In genomic region chr6:31838968-31839367, GRCh38 we compare ENCODE assay signal across 14 cellular contexts. TPM values are rescaled to one million over a fixed set of nuclear protein-coding genes. Genes with fewer than 3 reads are reported as not detected.
DNase-seq lines count a peak whose midpoint lies in the region; ATAC-seq and TF ChIP-seq lines count a peak whose summit lies in the region.
"Had no signal": no experiment of that assay in that cellular context is flagged by ENCODE, and none has a peak within 500 bp of the region (broad histone marks: within the 10 kb centered on the region; RNA-seq: fewer than 3 reads in every experiment).

No MANE protein-coding gene starts in this region.

- H3K23ac ChIP-seq in H9 (ENCODE audit: insufficient read length, low read depth, low read length), result no peak overlapping the region

- H4K8ac ChIP-seq in H9 (replicated peaks; ENCODE audit: insufficient read length, low read depth, low read length), result no peak overlapping the region

- no peaks in the 10 kb centered on the region for H3K27me3 Mint-ChIP-seq in CD4-positive, alpha-beta memory T cell
- H3K27me3 Mint-ChIP-seq in H9 (ENCODE audit: low read depth) (no peaks in the 10 kb centered on the region), nephron (ENCODE audit: low read depth) (no peaks in the 10 kb centered on the region)
- no peaks in the 10 kb centered on the region for H3K27me3 Mint-ChIP-seq in activated T-helper 2 cell treated with anti-CD3 and anti-CD28 coated beads, Interferon-gamma antibody, Interleukin-2, Interleukin-4, amounts not matched to agents 10 μg/mL and 5 μg/mL and 100 μg/mL, durations not matched to agents 14 hours and 24 hours and 36 hours (ENCODE audit: low read depth)

- H3K79me1 ChIP-seq in H9 (ENCODE audit: insufficient read depth, low read depth, low read length, poor library complexity, severe bottlenecking), result peaks cover 3% of the 10 kb centered on the region

- CTCF ChIA-PET in CD4-positive, alpha-beta memory T cell (lab: Charles Lee; ENCODE audit: partially characterized antibody), result interaction anchor here (0.6 to 1.4 kb wide), 7 partner anchors 9 to 113 kb away, joined by 3 to 5 read pairs (median 4); partner anchors contain the start of gene DDAH2

- no peak overlapping the region for H3K56ac ChIP-seq in H9 (ENCODE audit: insufficient read length, low read depth, low read length)

- peaks cover 37% of the 10 kb centered on the region for H3K4me1 ChIP-seq in CD4-positive, alpha-beta memory T cell (ENCODE audit: insufficient read depth, low read length)
- H3K4me1 ChIP-seq in H9 (ENCODE audit: insufficient read depth, low read length), result no peaks in the 10 kb centered on the region

- H3K27ac Mint-ChIP-seq in CD4-positive, alpha-beta memory T cell, result peak overlapping the region in 6 of 7 donors; percentile 1 to 99 (median 62)
- H3K27ac Mint-ChIP-seq in H9 (peak overlapping the region in 1 of 3 experiments; percentile 72; a peak in 1 of 7 replicates), nephron (peak overlapping the region in 2 of 3 experiments; percentile 14 to 37)
- H3K27ac Mint-ChIP-seq in activated T-helper 2 cell treated with anti-CD3 and anti-CD28 coated beads, Interferon-gamma antibody, Interleukin-2, Interleukin-4, amounts not matched to agents 10 μg/mL and 5 μg/mL and 100 μg/mL, durations not matched to agents 14 hours and 24 hours and 36 hours, result no peak overlapping the region

- H3K14ac ChIP-seq in H9 (ENCODE audit: insufficient read depth, low read length), result no peak overlapping the region

- H3K4me1 Mint-ChIP-seq in CD4-positive, alpha-beta memory T cell, result peaks cover 25 to 54% (median 37%) of the 10 kb centered on the region in 4 donors
- H3K4me1 Mint-ChIP-seq in H9, result peaks cover 13 to 22% of the 10 kb centered on the region in 2 experiments
- H3K4me1 Mint-ChIP-seq in activated T-helper 2 cell treated with anti-CD3 and anti-CD28 coated beads, Interferon-gamma antibody, Interleukin-2, Interleukin-4, amounts not matched to agents 10 μg/mL and 5 μg/mL and 100 μg/mL, durations not matched to agents 14 hours and 24 hours and 36 hours (ENCODE audit: low read depth), result peaks cover 29% of the 10 kb centered on the region
- H3K4me1 Mint-ChIP-seq in nephron, result peaks cover 38% of the 10 kb centered on the region

- no peak overlapping the region for H3K4ac ChIP-seq in H9 (ENCODE audit: low read depth, low read length)

- no peak overlapping the region for H3K4me3 ChIP-seq in CD4-positive, alpha-beta memory T cell (ENCODE audit: low read length in 2 of 2)

- no peak overlapping the region for H3T11ph ChIP-seq in H9 (ENCODE audit: low read length)

- no peaks in the 10 kb centered on the region for H3K9me3 Mint-ChIP-seq in CD4-positive, alpha-beta memory T cell
- H3K9me3 Mint-ChIP-seq in H9 (peaks cover 0 to 6% of the 10 kb centered on the region in 2 experiments; a peak in 2 of 5 replicates), nephron (no peaks in the 10 kb centered on the region)
- H3K9me3 Mint-ChIP-seq in activated T-helper 2 cell treated with anti-CD3 and anti-CD28 coated beads, Interferon-gamma antibody, Interleukin-2, Interleukin-4, amounts not matched to agents 10 μg/mL and 5 μg/mL and 100 μg/mL, durations not matched to agents 14 hours and 24 hours and 36 hours, result no peaks in the 10 kb centered on the region

- peak overlapping the region in 3 of 8 donors; percentile 38 to 65 (median 40) for H3K4me3 Mint-ChIP-seq in CD4-positive, alpha-beta memory T cell
- peak overlapping the region; percentile 10 to 98; a peak in 3 of 5 replicates for H3K4me3 Mint-ChIP-seq in H9
- peak overlapping the region; percentile 43 for H3K4me3 Mint-ChIP-seq in activated T-helper 2 cell treated with anti-CD3 and anti-CD28 coated beads, Interferon-gamma antibody, Interleukin-2, Interleukin-4, amounts not matched to agents 10 μg/mL and 5 μg/mL and 100 μg/mL, durations not matched to agents 14 hours and 24 hours and 36 hours (ENCODE audit: low read depth)
- H3K4me3 Mint-ChIP-seq in nephron, result peak overlapping the region; percentile 16 to 72 (median 71)

- DNase-seq in CD4-positive, alpha-beta memory T cell, result no peak
- DNase-seq in H9, result no peak
- no peak for DNase-seq in activated T-helper 2 cell treated with anti-CD3 and anti-CD28 coated beads, Interferon-gamma antibody, Interleukin-2, Interleukin-4, amounts not matched to agents 10 μg/mL and 5 μg/mL and 100 μg/mL, durations not matched to agents 14 hours and 24 hours and 36 hours (ENCODE audit: low spot score)
- no peak for DNase-seq in midbrain (lab: John Stamatoyannopoulos, UW)
- DNase-seq in SW 1271 (lab: John Stamatoyannopoulos, UW), result no peak
- DNase-seq: Kasumi-1; left cardiac atrium; NCI-H446; pancreas; stimulated activated CD4-positive, alpha-beta T cell treated with anti-CD3 and anti-CD28 coated beads, Interleukin-4, amount 100 ng/mL, for 1 hour; substantia nigra had no signal

- no peak overlapping the region for H4K91ac ChIP-seq in H9 (ENCODE audit: insufficient read length, low read depth, low read length)

- TF ChIP-seq CTCF in H9 (conservative IDR thresholded peaks at IDR 0.05), result no peak
- TF ChIP-seq CTCF in nephron (IDR thresholded peaks at IDR 0.05; ENCODE audit: unreplicated experiment in 3 of 3), result no peak

- H3K36me3 Mint-ChIP-seq in CD4-positive, alpha-beta memory T cell, result peaks cover 33 to 66% of the 10 kb centered on the region in 2 donors
- H3K36me3 Mint-ChIP-seq in H9 (ENCODE audit: insufficient read depth in 1 of 3, low read depth in 3 of 3), result peaks cover 61 to 67% (median 61%) of the 10 kb centered on the region in 3 experiments
- peaks cover 73% of the 10 kb centered on the region for H3K36me3 Mint-ChIP-seq in activated T-helper 2 cell treated with anti-CD3 and anti-CD28 coated beads, Interferon-gamma antibody, Interleukin-2, Interleukin-4, amounts not matched to agents 10 μg/mL and 5 μg/mL and 100 μg/mL, durations not matched to agents 14 hours and 24 hours and 36 hours (ENCODE audit: low read depth)
- peaks cover 62% of the 10 kb centered on the region for H3K36me3 Mint-ChIP-seq in nephron (ENCODE audit: low read depth)

- H2AFZ ChIP-seq in H9 (ENCODE audit: low read length), result no peak overlapping the region

- no peak overlapping the region for H3K18ac ChIP-seq in H9 (ENCODE audit: insufficient read length, low read depth, low read length)

- no peak overlapping the region for H4K5ac ChIP-seq in H9 (ENCODE audit: insufficient read length, low read depth, low read length)

- H2BK15ac ChIP-seq in H9 (ENCODE audit: low read depth, low read length), result no peak overlapping the region

- peaks cover 2% of the 10 kb centered on the region for H4K20me1 ChIP-seq in H9 (ENCODE audit: control insufficient read depth, insufficient read depth, insufficient read length)

- H3K27ac ChIP-seq in CD4-positive, alpha-beta memory T cell (ENCODE audit: low read depth, low read length), result no peak overlapping the region
- no peak overlapping the region for H3K27ac ChIP-seq in H9 (ENCODE audit: insufficient read length, low read depth, low read length)
- H3K27ac ChIP-seq: pancreas, SJSA1 had no signal

- WGBS in H9 (ENCODE audit: extremely low coverage, insufficient read length, low lambda C conversion rate), result no CpG with 5 or more reads among the region's 3 CpGs

- peaks cover 41% of the 10 kb centered on the region for H3K36me3 ChIP-seq in CD4-positive, alpha-beta memory T cell (ENCODE audit: insufficient read depth, low read length)

- peaks cover 20% of the 10 kb centered on the region; the same call in 1 of the 2 replicates for H3K79me2 ChIP-seq in H9 (ENCODE audit: insufficient read depth, low read length)

- POLR2A ChIA-PET in CD4-positive, alpha-beta memory T cell (lab: Charles Lee; ENCODE audit: partially characterized antibody), result interaction anchor here (0.9 to 4.8 kb wide), 5 partner anchors 20 to 258 kb away, joined by 3 to 43 read pairs (median 4); partner anchors contain the start of genes BAG6, C6orf47 and NEU1

- peak overlapping the region; percentile 1 for H3K4me2 ChIP-seq in H9 (ENCODE audit: insufficient read depth, insufficient read length, low read length)

- peaks cover 27% of the 10 kb centered on the region for H3K23me2 ChIP-seq in H9 (ENCODE audit: insufficient read length, low read depth, low read length, poor library complexity, severe bottlenecking)

- no peaks in the 10 kb centered on the region for H3K9me3 ChIP-seq in CD4-positive, alpha-beta memory T cell (ENCODE audit: control insufficient read depth in 1 of 2, low read length in 2 of 2)
- no peaks in the 10 kb centered on the region for H3K9me3 ChIP-seq in H9 (ENCODE audit: control insufficient read depth, low read depth, low read length)
- H3K9me3 ChIP-seq: pancreas, SJSA1 had no signal

- H3K27me3 ChIP-seq in CD4-positive, alpha-beta memory T cell (ENCODE audit: insufficient read depth, low read length), result no peaks in the 10 kb centered on the region
- H3K27me3 ChIP-seq in H9 (ENCODE audit: insufficient read depth, low read length), result no peaks in the 10 kb centered on the region
- H3K27me3 ChIP-seq: pancreas, SJSA1 had no signal

- H2BK5ac ChIP-seq in H9 (ENCODE audit: insufficient read length, low read length), result no peak overlapping the region

- H3K9ac ChIP-seq in H9 (ENCODE audit: extremely low read depth, insufficient read length, low read length), result no peak overlapping the region

- H2AK5ac ChIP-seq in H9 (ENCODE audit: insufficient read length, low read length), result no peak overlapping the region

- no peak for ATAC-seq in GM21423 (IDR thresholded peaks at IDR 0.05; ENCODE audit: unreplicated experiment)
- ATAC-seq: left cardiac atrium, pancreas had no signal

- intact Hi-C loops in CD4-positive, alpha-beta memory T cell (cut with micrococcal nuclease), result loop anchor here (10.0 kb wide), 1 partner anchor 136 kb away; the partner anchor contains the start of gene DXO
- intact Hi-C loops in activated T-helper 2 cell treated with anti-CD3 and anti-CD28 coated beads, Interferon-gamma antibody, Interleukin-2, Interleukin-4, amounts not matched to agents 10 μg/mL and 5 μg/mL and 100 μg/mL, durations not matched to agents 14 hours and 24 hours and 36 hours (cut with micrococcal nuclease), result loop anchor here (10.0 kb wide), 3 partner anchors 336 to 1006 kb away; partner anchors contain the start of genes AGPAT1, MICB, PSMB8 and RNF5

- no peak overlapping the region for H2BK120ac ChIP-seq in H9 (ENCODE audit: low read depth, low read length, poor library complexity, severe bottlenecking)

- H2BK12ac ChIP-seq in H9 (ENCODE audit: insufficient read length, low read depth, low read length), result no peak overlapping the region

- no peak overlapping the region for H2BK20ac ChIP-seq in H9 (ENCODE audit: low read depth, low read length, poor library complexity, severe bottlenecking)

RNA-seq across cellular contexts. Expression of gene HSPA1B, which starts 11.4 kb away (rescaled TPM):
- total RNA-seq in CD4-positive, alpha-beta memory T cell, result 10 to 100 TPM; 58.0 to 60.8 TPM
- 1 to 10 TPM; 1.9 to 5.3 TPM for polyA plus RNA-seq in CD4-positive, alpha-beta memory T cell
- 85.1 and 90.5 TPM in 2 replicates for total RNA-seq in H9 (2021)
- total RNA-seq in activated T-helper 2 cell treated with anti-CD3 and anti-CD28 coated beads, Interferon-gamma antibody, Interleukin-2, Interleukin-4, amounts not matched to agents 10 μg/mL and 5 μg/mL and 100 μg/mL, durations not matched to agents 14 hours and 24 hours and 36 hours, result 116 and 120 TPM in 2 replicates

RNA-seq across cellular contexts. Expression of gene HSPA1A, which starts 23.6 kb away (rescaled TPM):
- total RNA-seq in CD4-positive, alpha-beta memory T cell, result 10 to 100 TPM; 69.9 to 71.5 TPM
- 10 to 100 TPM; 14.6 to 71.9 TPM for polyA plus RNA-seq in CD4-positive, alpha-beta memory T cell
- 51.2 and 51.7 TPM in 2 replicates for total RNA-seq in H9 (2021)
- 112 and 118 TPM in 2 replicates for total RNA-seq in activated T-helper 2 cell treated with anti-CD3 and anti-CD28 coated beads, Interferon-gamma antibody, Interleukin-2, Interleukin-4, amounts not matched to agents 10 μg/mL and 5 μg/mL and 100 μg/mL, durations not matched to agents 14 hours and 24 hours and 36 hours

RNA-seq across cellular contexts. Expression of gene NEU1, which starts 23.7 kb away (rescaled TPM):
- 10 to 100 TPM; 19.6 to 21.1 TPM for total RNA-seq in CD4-positive, alpha-beta memory T cell
- 10 to 100 TPM; 22.5 to 23.4 TPM for polyA plus RNA-seq in CD4-positive, alpha-beta memory T cell
- 35.1 and 36.2 TPM in 2 replicates for total RNA-seq in H9 (2021)
- total RNA-seq in activated T-helper 2 cell treated with anti-CD3 and anti-CD28 coated beads, Interferon-gamma antibody, Interleukin-2, Interleukin-4, amounts not matched to agents 10 μg/mL and 5 μg/mL and 100 μg/mL, durations not matched to agents 14 hours and 24 hours and 36 hours, result 21.3 and 21.6 TPM in 2 replicates

RNA-seq across cellular contexts. Expression of gene HSPA1L, which starts 23.9 kb away (rescaled TPM):
- 1 to 10 TPM; 8.2 to 8.3 TPM for total RNA-seq in CD4-positive, alpha-beta memory T cell
- polyA plus RNA-seq in CD4-positive, alpha-beta memory T cell, result 1 to 10 TPM; 1.1 to 4.4 TPM
- 1.6 and 2.5 TPM in 2 replicates for total RNA-seq in H9 (2021)
- 2.1 and 2.4 TPM in 2 replicates for total RNA-seq in activated T-helper 2 cell treated with anti-CD3 and anti-CD28 coated beads, Interferon-gamma antibody, Interleukin-2, Interleukin-4, amounts not matched to agents 10 μg/mL and 5 μg/mL and 100 μg/mL, durations not matched to agents 14 hours and 24 hours and 36 hours

RNA-seq across cellular contexts. Expression of gene LSM2, which starts 32.2 kb away (rescaled TPM):
- 10 to 100 TPM; 30.0 to 34.6 TPM for total RNA-seq in CD4-positive, alpha-beta memory T cell
- polyA plus RNA-seq in CD4-positive, alpha-beta memory T cell, result 10 to 100 TPM; 67.4 to 80.4 TPM
- 114 and 123 TPM in 2 replicates for total RNA-seq in H9 (2021)
- total RNA-seq in activated T-helper 2 cell treated with anti-CD3 and anti-CD28 coated beads, Interferon-gamma antibody, Interleukin-2, Interleukin-4, amounts not matched to agents 10 μg/mL and 5 μg/mL and 100 μg/mL, durations not matched to agents 14 hours and 24 hours and 36 hours, result 130 TPM in 2 replicates
